In the genomic region with DNA sequence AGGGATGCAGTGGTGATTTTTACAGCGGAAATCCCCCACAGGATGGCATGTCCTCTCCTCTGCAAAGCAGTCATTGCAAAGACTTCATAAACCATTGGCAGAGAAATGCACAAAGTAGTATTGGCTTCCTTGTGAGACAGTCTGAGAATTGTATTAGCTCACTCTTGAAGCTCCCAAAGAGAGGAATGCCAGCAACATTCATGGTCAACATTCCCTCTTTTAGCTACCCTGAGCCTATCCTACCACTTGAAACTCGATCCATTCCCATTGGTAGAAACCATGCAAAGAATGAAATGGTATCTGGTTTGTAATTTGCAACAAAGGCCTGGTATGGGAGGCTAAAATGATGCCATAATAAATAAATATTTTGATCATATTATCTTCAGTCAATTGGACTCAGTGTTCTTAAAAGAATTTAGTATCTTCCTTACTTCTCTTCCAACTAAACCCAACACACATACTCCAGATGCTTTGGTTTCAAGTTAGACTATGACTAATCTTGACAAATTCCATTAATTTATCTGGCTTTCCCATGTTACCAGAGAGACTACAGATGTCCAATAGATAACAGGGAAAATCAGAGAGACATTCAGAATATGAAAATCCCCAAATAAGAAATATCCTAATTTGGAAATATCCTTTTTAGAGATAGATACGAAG, we compare ENCODE assay signal across 26 cellular contexts.
"Had no signal": no experiment of that assay in that cellular context is flagged by ENCODE, and none has a peak within 500 bp of the region (broad histone marks: within the 10 kb centered on the region; RNA-seq: fewer than 3 reads in every experiment).

No MANE protein-coding gene starts in this region.

- H3K27ac ChIP-seq: breast epithelium, colonic mucosa, esophagus squamous epithelium, gastroesophageal sphincter, right lobe of liver, stomach, suprapubic skin, transverse colon, uterus, VCaP had no signal

- H3K4me3 ChIP-seq: breast epithelium, colonic mucosa, esophagus squamous epithelium, gastroesophageal sphincter, right lobe of liver, stomach, suprapubic skin, transverse colon, uterus had no signal

- FAIRE-seq: small intestine had no signal

- ATAC-seq: activated CD4-positive, CD25-positive, alpha-beta regulatory T cell treated with anti-CD3 and anti-CD28 coated beads, Interleukin-2, amount 50 U/mL, for 24 hours; activated T-cell treated with anti-CD3 and anti-CD28 coated beads, Interleukin-2, amount 50 U/mL, for 72 hours; gastroesophageal sphincter; left colon; right lobe of liver; stimulated activated memory B cell treated with anti-CD40 and anti-IgM and Interleukin-4, amounts not matched to agents 10 μg/mL and 1 μg/mL and 100 μg/mL, for 72 hours had no signal

- DNase-seq: activated CD4-positive, alpha-beta memory T cell treated with anti-CD3 and anti-CD28 coated beads, Interleukin-2, amount 10 ng/mL, durations not matched to agents 7 days and 5 days; activated CD4-positive, alpha-beta T cell treated with anti-CD3 and anti-CD28 coated beads, Interleukin-2, amount 10 ng/mL, durations not matched to agents 24 days and 14 days; activated effector memory CD4-positive, alpha-beta T cell treated with Interleukin-2 at 50 U/mL for 16 hours; activated naive CD4-positive, alpha-beta T cell treated with anti-CD3 and anti-CD28 coated beads, Interleukin-2, amount 10 ng/mL, durations not matched to agents 7 days and 5 days; activated T-cell treated with anti-CD3 and anti-CD28 coated beads, Interleukin-2, amount 50 U/mL, for 72 hours; aorta; colonic mucosa; esophagus squamous epithelium; head of caudate nucleus; hypothalamus; islet precursor cell; left colon; naive B cell; occipital lobe; right lobe of liver; small intestine; stimulated activated CD4-positive, alpha-beta T cell treated with anti-CD3 and anti-CD28 coated beads, Interleukin-15, amount 100 ng/mL, for 24 hours; stomach; transverse colon; uterus had no signal

- H3K27me3 ChIP-seq: breast epithelium, colonic mucosa, gastroesophageal sphincter, right lobe of liver, stomach, transverse colon, uterus had no signal

- H3K36me3 ChIP-seq: breast epithelium, colonic mucosa, esophagus squamous epithelium, gastroesophageal sphincter, right lobe of liver, stomach, suprapubic skin, transverse colon, uterus had no signal

- H3K9me3 ChIP-seq: breast epithelium, colonic mucosa, esophagus squamous epithelium, gastroesophageal sphincter, right lobe of liver, stomach, suprapubic skin, transverse colon, uterus had no signal

- H3K4me1 ChIP-seq: breast epithelium, colonic mucosa, esophagus squamous epithelium, gastroesophageal sphincter, right lobe of liver, stomach, suprapubic skin, transverse colon, uterus had no signal
